Comparison of ENCODE assay signal across 1 cellular context in genomic region chr22:31282748-31283468, GRCh38.
TF ChIP-seq lines count a peak whose summit lies in the region.

No MANE protein-coding gene starts in this region.

TF ChIP-seq in GM12878, 131 proteins besides CTCF, POLR2A, EP300 and RAD21:
- TF ChIP-seq POLR2AphosphoS5 (IDR thresholded peaks at IDR 0.05; ENCODE audit: low read length) (no peak), USF1 (IDR thresholded peaks at IDR 0.05; ENCODE audit: borderline replicate concordance, extremely low read length, insufficient read depth, low read depth, low read length) (no peak), ZNF217 (IDR thresholded peaks at IDR 0.05) (no peak), JUNB (IDR thresholded peaks at IDR 0.05) (no peak), HDAC2 (IDR thresholded peaks at IDR 0.05) (no peak), SMAD5 (IDR thresholded peaks at IDR 0.05; ENCODE audit: low read depth) (no peak), ZNF274 (IDR thresholded peaks at IDR 0.05; ENCODE audit: insufficient read depth, insufficient read length) (no peak), ETV6 (conservative IDR thresholded peaks at IDR 0.05 in 1 of 2, IDR thresholded peaks at IDR 0.05 in 1 of 2; ENCODE audit: borderline replicate concordance in 1 of 2, low read depth in 1 of 2) (no peak), HCFC1 (IDR thresholded peaks at IDR 0.05; ENCODE audit: low read length) (no peak), SPI1 (IDR thresholded peaks at IDR 0.05; ENCODE audit: borderline replicate concordance, insufficient read depth, low read depth, low read length) (no peak), RCOR1 (conservative IDR thresholded peaks at IDR 0.05; ENCODE audit: low read depth, low read length) (no peak), IRF3 (IDR thresholded peaks at IDR 0.05) (no peak), NFXL1 (IDR thresholded peaks at IDR 0.05; ENCODE audit: borderline replicate concordance) (no peak), IKZF1 (conservative IDR thresholded peaks at IDR 0.05) (no peak), ZZZ3 (IDR thresholded peaks at IDR 0.05; ENCODE audit: control insufficient read depth, insufficient read length, low read depth) (no peak)
- TF ChIP-seq, protein P1, sequence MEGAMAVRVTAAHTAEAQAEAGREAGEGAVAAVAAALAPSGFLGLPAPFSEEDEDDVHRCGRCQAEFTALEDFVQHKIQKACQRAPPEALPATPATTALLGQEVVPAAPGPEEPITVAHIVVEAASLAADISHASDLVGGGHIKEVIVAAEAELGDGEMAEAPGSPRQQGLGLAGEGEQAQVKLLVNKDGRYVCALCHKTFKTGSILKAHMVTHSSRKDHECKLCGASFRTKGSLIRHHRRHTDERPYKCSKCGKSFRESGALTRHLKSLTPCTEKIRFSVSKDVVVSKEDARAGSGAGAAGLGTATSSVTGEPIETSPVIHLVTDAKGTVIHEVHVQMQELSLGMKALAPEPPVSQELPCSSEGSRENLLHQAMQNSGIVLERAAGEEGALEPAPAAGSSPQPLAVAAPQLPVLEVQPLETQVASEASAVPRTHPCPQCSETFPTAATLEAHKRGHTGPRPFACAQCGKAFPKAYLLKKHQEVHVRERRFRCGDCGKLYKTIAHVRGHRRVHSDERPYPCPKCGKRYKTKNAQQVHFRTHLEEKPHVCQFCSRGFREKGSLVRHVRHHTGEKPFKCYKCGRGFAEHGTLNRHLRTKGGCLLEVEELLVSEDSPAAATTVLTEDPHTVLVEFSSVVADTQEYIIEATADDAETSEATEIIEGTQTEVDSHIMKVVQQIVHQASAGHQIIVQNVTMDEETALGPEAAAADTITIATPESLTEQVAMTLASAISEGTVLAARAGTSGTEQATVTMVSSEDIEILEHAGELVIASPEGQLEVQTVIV (IDR thresholded peaks at IDR 0.05; ENCODE audit: borderline replicate concordance, partially characterized antibody) = no peak
